Comparison of ENCODE assay signal across 8 cellular contexts in the genomic region with DNA sequence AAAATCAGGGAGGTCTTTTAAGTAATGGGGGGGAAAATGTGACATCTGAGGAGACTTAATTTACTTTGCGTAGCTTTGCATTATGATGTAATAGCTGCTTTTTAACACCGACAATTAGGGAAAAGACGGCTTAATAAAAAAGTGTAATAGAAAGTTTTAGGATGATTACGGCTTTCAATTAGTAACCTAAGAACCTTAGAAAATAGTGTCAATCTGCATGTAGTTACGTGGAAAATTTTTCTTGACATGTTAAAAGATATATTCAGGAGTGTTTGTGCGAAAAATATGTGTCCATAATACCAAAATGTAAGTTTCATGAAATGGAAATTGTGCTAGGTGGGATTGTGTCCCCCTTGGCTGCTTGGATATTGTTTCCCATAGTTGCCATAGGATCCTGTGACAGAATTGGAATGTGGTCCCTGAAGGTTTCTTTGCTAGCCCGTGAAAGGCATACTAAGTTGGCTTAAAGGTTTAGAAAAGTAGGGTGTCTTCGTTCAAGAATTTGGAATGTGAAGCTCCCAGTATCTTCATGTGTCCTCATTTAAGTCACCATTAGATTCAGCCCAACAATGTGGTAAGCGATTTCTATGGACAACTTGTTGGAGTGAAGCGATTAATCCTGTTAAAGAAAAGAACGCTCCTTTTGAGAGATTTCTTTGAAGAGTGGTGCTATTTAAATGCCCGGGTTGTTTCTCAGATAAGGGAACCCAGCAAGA. TPM values are rescaled to one million over a fixed set of nuclear protein-coding genes. Genes with fewer than 3 reads are reported as not detected.
DNase-seq lines count a peak whose midpoint lies in the region; ATAC-seq and TF ChIP-seq lines count a peak whose summit lies in the region.

No MANE protein-coding gene starts in this region.

- no peak for DNase-seq in AG04450 (ENCODE audit: low read depth, low spot score)
- no peak for DNase-seq in choroid plexus epithelial cell (ENCODE audit: low read depth)
- DNase-seq in OCI-M2 (lab: John Stamatoyannopoulos, UW; ENCODE audit: unreplicated experiment) = no peak
- no peak for DNase-seq in NCI-H2171 treated with DMSO at 0.1 percent for 48 hours (lab: John Stamatoyannopoulos, UW)

- H3K36me3 ChIP-seq in HUES6 (ENCODE audit: control insufficient read depth, insufficient read depth, low read length) (peaks cover 13% of the 10 kb centered on the region), muscle layer of colon (ENCODE audit: insufficient read depth, low read length) (peaks cover 4% of the 10 kb centered on the region)

- CTCF ChIA-PET in AG04450 (lab: Charles Lee) = interaction anchor here (1.0 to 1.8 kb wide), 3 partner anchors 10 to 665 kb away, joined by 3 to 6 read pairs (median 3); no protein-coding TSS in a partner anchor

- H3K9ac ChIP-seq in HUES6 (ENCODE audit: low read length) (no peak overlapping the region), muscle layer of colon (ENCODE audit: low read length) (peak overlapping the region; percentile 70)

- no peaks in the 10 kb centered on the region for H3K9me3 ChIP-seq in AG04450 (ENCODE audit: control insufficient read depth, insufficient read depth, low read length)
- no peaks in the 10 kb centered on the region for H3K9me3 ChIP-seq in HUES6 (ENCODE audit: control insufficient read depth, insufficient read depth, low read depth, low read length)
- no peaks in the 10 kb centered on the region for H3K9me3 ChIP-seq in muscle layer of colon (ENCODE audit: low read length)

- no peak for TF ChIP-seq CTCF in AG04450 (IDR thresholded peaks at IDR 0.05; ENCODE audit: low read depth, low read length)
- TF ChIP-seq CTCF in choroid plexus epithelial cell (conservative IDR thresholded peaks at IDR 0.05; ENCODE audit: low read depth, low read length) = no peak

- POLR2A ChIA-PET in AG04450 (lab: Yijun Ruan, JAX) = no interaction called here

- ATAC-seq in HG03097 (IDR thresholded peaks at IDR 0.05; ENCODE audit: low FRiP score, unreplicated experiment) = no peak
- no peak for ATAC-seq in HG03354 (IDR thresholded peaks at IDR 0.05; ENCODE audit: poor library complexity, severe bottlenecking, unreplicated experiment)

- H3K27ac ChIP-seq in AG04450 (ENCODE audit: low read depth, low read length) = peak overlapping the region; percentile 33
- no peak overlapping the region for H3K27ac ChIP-seq in HUES6 (ENCODE audit: low read depth, low read length)
- peak overlapping the region; percentile 94 for H3K27ac ChIP-seq in muscle layer of colon (ENCODE audit: low read depth, low read length)

- H3K4me1 ChIP-seq in HUES6 (ENCODE audit: control insufficient read depth, insufficient read depth, low read length) (peaks cover 18% of the 10 kb centered on the region), muscle layer of colon (ENCODE audit: insufficient read depth, low read length) (peaks cover 25% of the 10 kb centered on the region)

- H3K4me3 ChIP-seq in AG04450 (ENCODE audit: low read depth, low read length) (peak overlapping the region; percentile 92), HUES6 (ENCODE audit: low read depth, low read length) (peak overlapping the region; percentile 92), choroid plexus epithelial cell (ENCODE audit: low read depth, low read length) (peak overlapping the region; percentile 80), muscle layer of colon (ENCODE audit: low read depth in 1 of 2, low read length in 2 of 2) (peak overlapping the region; percentile 81 to 90)

- H3K27me3 ChIP-seq in AG04450 (ENCODE audit: control insufficient read depth, insufficient read depth, low read length) = no peaks in the 10 kb centered on the region
- peaks cover 20% of the 10 kb centered on the region for H3K27me3 ChIP-seq in HUES6 (ENCODE audit: control insufficient read depth, insufficient read depth, low read length)
- H3K27me3 ChIP-seq in muscle layer of colon (ENCODE audit: control insufficient read depth in 1 of 2, insufficient read depth in 2 of 2, low read length in 2 of 2) = no peaks in the 10 kb centered on the region

RNA-seq across cellular contexts. Expression of gene RGMB, which starts 1.9 kb away (rescaled TPM):
- polyA plus RNA-seq in AG04450 (2011; rRNA removed) = 53.6 and 57.7 TPM in 2 replicates
- polyA minus RNA-seq in AG04450 (2011; rRNA and poly(A)+ RNA removed) = 81.7 and 99.1 TPM in 2 replicates
